ENCODE assay signal across 1 cellular context in the genomic region with DNA sequence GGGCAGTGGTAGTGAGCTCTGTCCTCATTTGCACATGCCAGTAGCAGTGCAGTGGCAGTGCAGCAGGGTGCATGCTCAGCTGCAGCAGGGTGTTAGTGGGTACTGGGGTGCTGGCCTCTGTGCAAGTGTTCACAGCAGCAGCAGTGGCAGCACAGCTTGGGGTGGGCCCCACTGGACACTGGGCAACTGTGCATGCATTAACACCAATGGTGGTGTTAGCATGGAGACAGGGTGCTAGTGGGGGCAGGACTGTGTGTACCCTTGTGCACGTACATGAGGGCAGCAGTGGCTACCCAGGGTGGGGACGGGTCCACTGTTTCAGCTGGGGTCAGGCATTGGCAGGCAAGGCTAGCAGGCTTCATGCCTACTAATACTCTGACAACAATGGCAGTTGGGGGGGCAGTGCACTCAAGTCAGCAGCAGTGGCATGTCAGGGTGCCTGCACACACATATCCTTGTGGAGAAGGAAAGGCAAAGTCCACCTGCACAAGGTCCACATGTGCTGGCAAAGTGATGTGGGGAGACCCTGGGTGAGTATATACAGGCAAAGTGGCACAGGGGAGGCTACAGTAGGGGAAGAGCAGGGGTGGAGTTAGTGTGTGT.
TF ChIP-seq lines count a peak whose summit lies in the region.

No MANE protein-coding gene starts in this region.

TF ChIP-seq in HepG2, 621 proteins besides CTCF, POLR2A, EP300 and RAD21 (continued from another document):
- TF ChIP-seq, protein P1, sequence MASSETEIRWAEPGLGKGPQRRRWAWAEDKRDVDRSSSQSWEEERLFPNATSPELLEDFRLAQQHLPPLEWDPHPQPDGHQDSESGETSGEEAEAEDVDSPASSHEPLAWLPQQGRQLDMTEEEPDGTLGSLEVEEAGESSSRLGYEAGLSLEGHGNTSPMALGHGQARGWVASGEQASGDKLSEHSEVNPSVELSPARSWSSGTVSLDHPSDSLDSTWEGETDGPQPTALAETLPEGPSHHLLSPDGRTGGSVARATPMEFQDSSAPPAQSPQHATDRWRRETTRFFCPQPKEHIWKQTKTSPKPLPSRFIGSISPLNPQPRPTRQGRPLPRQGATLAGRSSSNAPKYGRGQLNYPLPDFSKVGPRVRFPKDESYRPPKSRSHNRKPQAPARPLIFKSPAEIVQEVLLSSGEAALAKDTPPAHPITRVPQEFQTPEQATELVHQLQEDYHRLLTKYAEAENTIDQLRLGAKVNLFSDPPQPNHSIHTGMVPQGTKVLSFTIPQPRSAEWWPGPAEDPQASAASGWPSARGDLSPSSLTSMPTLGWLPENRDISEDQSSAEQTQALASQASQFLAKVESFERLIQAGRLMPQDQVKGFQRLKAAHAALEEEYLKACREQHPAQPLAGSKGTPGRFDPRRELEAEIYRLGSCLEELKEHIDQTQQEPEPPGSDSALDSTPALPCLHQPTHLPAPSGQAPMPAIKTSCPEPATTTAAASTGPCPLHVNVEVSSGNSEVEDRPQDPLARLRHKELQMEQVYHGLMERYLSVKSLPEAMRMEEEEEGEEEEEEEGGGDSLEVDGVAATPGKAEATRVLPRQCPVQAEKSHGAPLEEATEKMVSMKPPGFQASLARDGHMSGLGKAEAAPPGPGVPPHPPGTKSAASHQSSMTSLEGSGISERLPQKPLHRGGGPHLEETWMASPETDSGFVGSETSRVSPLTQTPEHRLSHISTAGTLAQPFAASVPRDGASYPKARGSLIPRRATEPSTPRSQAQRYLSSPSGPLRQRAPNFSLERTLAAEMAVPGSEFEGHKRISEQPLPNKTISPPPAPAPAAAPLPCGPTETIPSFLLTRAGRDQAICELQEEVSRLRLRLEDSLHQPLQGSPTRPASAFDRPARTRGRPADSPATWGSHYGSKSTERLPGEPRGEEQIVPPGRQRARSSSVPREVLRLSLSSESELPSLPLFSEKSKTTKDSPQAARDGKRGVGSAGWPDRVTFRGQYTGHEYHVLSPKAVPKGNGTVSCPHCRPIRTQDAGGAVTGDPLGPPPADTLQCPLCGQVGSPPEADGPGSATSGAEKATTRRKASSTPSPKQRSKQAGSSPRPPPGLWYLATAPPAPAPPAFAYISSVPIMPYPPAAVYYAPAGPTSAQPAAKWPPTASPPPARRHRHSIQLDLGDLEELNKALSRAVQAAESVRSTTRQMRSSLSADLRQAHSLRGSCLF (CRISPR knock-in tag; IDR thresholded peaks at IDR 0.05; ENCODE audit: borderline replicate concordance), result no peak
- TF ChIP-seq ZNF607 (CRISPR knock-in tag; IDR thresholded peaks at IDR 0.05; ENCODE audit: borderline replicate concordance) (no peak), SMC3 (IDR thresholded peaks at IDR 0.05; ENCODE audit: low read length) (no peak), SRSF1 (optimal IDR thresholded peaks at IDR 0.05; ENCODE audit: low read depth, low read length) (no peak), ZNF335 (CRISPR knock-in tag; IDR thresholded peaks at IDR 0.05) (no peak)
